ENCODE assay signal across 8 cellular contexts in genomic region chr10:97195654-97196212, GRCh38. TPM values are rescaled to one million over a fixed set of nuclear protein-coding genes. Genes with fewer than 3 reads are reported as not detected.
DNase-seq lines count a peak whose midpoint lies in the region; ATAC-seq and TF ChIP-seq lines count a peak whose summit lies in the region.

No MANE protein-coding gene starts in this region.

- H3K4me3 Mint-ChIP-seq in activated B cell treated with CpG ODN at 0.5 μM for 24 hours: peak overlapping the region; percentile 82
- peak overlapping the region; percentile 73 for H3K4me3 Mint-ChIP-seq in stimulated activated effector memory CD8-positive, alpha-beta T cell treated with anti-CD3 and anti-CD28 coated beads, Interleukin-12 subunit alpha, Interleukin-12 subunit beta, amount 100 ng/mL, for 72 hours

- POLR2A ChIA-PET in activated B cell treated with CpG ODN at 0.5 μM for 24 hours (lab: Charles Lee): no interaction called here

- no peak overlapping the region for H3K27ac Mint-ChIP-seq in activated B cell treated with CpG ODN at 0.5 μM for 24 hours
- no peak overlapping the region for H3K27ac Mint-ChIP-seq in stimulated activated effector memory CD8-positive, alpha-beta T cell treated with anti-CD3 and anti-CD28 coated beads, Interleukin-12 subunit alpha, Interleukin-12 subunit beta, amount 100 ng/mL, for 72 hours

- H3K27me3 ChIP-seq in iPS DF 6.9 (ENCODE audit: control insufficient read depth, insufficient read depth, low read length): peaks cover 2% of the 10 kb centered on the region; the same call in 1 of the 2 replicates

- H3K36me3 Mint-ChIP-seq in activated B cell treated with CpG ODN at 0.5 μM for 24 hours (ENCODE audit: low read depth): no peaks in the 10 kb centered on the region
- H3K36me3 Mint-ChIP-seq in stimulated activated effector memory CD8-positive, alpha-beta T cell treated with anti-CD3 and anti-CD28 coated beads, Interleukin-12 subunit alpha, Interleukin-12 subunit beta, amount 100 ng/mL, for 72 hours: no peaks in the 10 kb centered on the region

- H3K4me3 ChIP-seq in iPS DF 6.9 (ENCODE audit: low read length): peak overlapping the region; percentile 77; the same call in 1 of the 2 replicates

- H3K27ac ChIP-seq in iPS DF 6.9 (ENCODE audit: low read length): no peak overlapping the region

- ATAC-seq in activated B cell treated with CpG ODN at 0.5 μM for 24 hours (ENCODE audit: low read depth) (no peak), HG03571 (IDR thresholded peaks at IDR 0.05; ENCODE audit: unreplicated experiment) (no peak), GM18520 (IDR thresholded peaks at IDR 0.05; ENCODE audit: unreplicated experiment) (no peak)
- no peak for ATAC-seq in stimulated activated effector memory CD8-positive, alpha-beta T cell treated with anti-CD3 and anti-CD28 coated beads, Interleukin-12 subunit alpha, Interleukin-12 subunit beta, amount 100 ng/mL, for 72 hours

- no CpG with 5 or more reads among the region's 11 CpGs for WGBS in iPS DF 6.9 (ENCODE audit: insufficient coverage, insufficient read length)

- no peak for TF ChIP-seq CTCF in activated B cell treated with CpG ODN at 0.5 μM for 24 hours (IDR thresholded peaks at IDR 0.05)

- H3K9me3 Mint-ChIP-seq in activated B cell treated with CpG ODN at 0.5 μM for 24 hours: no peaks in the 10 kb centered on the region
- H3K9me3 Mint-ChIP-seq in stimulated activated effector memory CD8-positive, alpha-beta T cell treated with anti-CD3 and anti-CD28 coated beads, Interleukin-12 subunit alpha, Interleukin-12 subunit beta, amount 100 ng/mL, for 72 hours: no peaks in the 10 kb centered on the region

- no peaks in the 10 kb centered on the region for H3K9me3 ChIP-seq in iPS DF 6.9 (ENCODE audit: control insufficient read depth, insufficient read depth, low read length)

- peaks cover 3% of the 10 kb centered on the region for H3K4me1 ChIP-seq in iPS DF 6.9 (ENCODE audit: control insufficient read depth, insufficient read depth, low read length)

- CTCF ChIA-PET in activated B cell treated with CpG ODN at 0.5 μM for 24 hours (lab: Charles Lee): interaction anchor here (0.9 to 4.1 kb wide), 7 partner anchors 9 to 119 kb away, joined by 3 to 55 read pairs (median 4); no protein-coding TSS in a partner anchor

- DNase-seq in NCI-H1092 treated with DMSO at 0.1 percent for 48 hours (lab: John Stamatoyannopoulos, UW) (peak; percentile 71), NCI-H1092 (lab: John Stamatoyannopoulos, UW) (no peak), activated B cell treated with CpG ODN at 0.5 μM for 24 hours (no peak), iPS DF 6.9 (ENCODE audit: low read depth, low spot score) (no peak), NK-92 (lab: John Stamatoyannopoulos, UW; ENCODE audit: unreplicated experiment) (no peak)
- DNase-seq in stimulated activated effector memory CD8-positive, alpha-beta T cell treated with anti-CD3 and anti-CD28 coated beads, Interleukin-12 subunit alpha, Interleukin-12 subunit beta, amount 100 ng/mL, for 72 hours (ENCODE audit: low spot score in 2 of 2): no peak

- intact Hi-C loops in activated B cell treated with CpG ODN at 0.5 μM for 24 hours (cut with micrococcal nuclease): loop anchor here (1.0 to 5.0 kb wide), 2 partner anchors 15 to 137 kb away; partner anchors contain the start of gene FRAT2

- no peaks in the 10 kb centered on the region for H3K36me3 ChIP-seq in iPS DF 6.9 (ENCODE audit: control insufficient read depth, insufficient read depth, low read length)

- peaks cover 27% of the 10 kb centered on the region for H3K4me1 Mint-ChIP-seq in activated B cell treated with CpG ODN at 0.5 μM for 24 hours
- peaks cover 16% of the 10 kb centered on the region for H3K4me1 Mint-ChIP-seq in stimulated activated effector memory CD8-positive, alpha-beta T cell treated with anti-CD3 and anti-CD28 coated beads, Interleukin-12 subunit alpha, Interleukin-12 subunit beta, amount 100 ng/mL, for 72 hours

- H3K27me3 Mint-ChIP-seq in activated B cell treated with CpG ODN at 0.5 μM for 24 hours: peaks cover 26% of the 10 kb centered on the region

RNA-seq across cellular contexts. Expression of gene SLIT1, which starts 10.0 kb away (rescaled TPM):
- total RNA-seq in activated B cell treated with CpG ODN at 0.5 μM for 24 hours: 0.24 and 0.51 TPM in 2 replicates
